Comparison of ENCODE assay signal across 1 cellular context in genomic region chr20:38601216-38602184, GRCh38.
TF ChIP-seq lines count a peak whose summit lies in the region.

TSS of gene ARHGAP40 (plus strand) at chr20:38601809.

TF ChIP-seq in IMR-90, 13 proteins besides CTCF, POLR2A, EP300 and RAD21 (continued from another document):
- TF ChIP-seq, protein P1, sequence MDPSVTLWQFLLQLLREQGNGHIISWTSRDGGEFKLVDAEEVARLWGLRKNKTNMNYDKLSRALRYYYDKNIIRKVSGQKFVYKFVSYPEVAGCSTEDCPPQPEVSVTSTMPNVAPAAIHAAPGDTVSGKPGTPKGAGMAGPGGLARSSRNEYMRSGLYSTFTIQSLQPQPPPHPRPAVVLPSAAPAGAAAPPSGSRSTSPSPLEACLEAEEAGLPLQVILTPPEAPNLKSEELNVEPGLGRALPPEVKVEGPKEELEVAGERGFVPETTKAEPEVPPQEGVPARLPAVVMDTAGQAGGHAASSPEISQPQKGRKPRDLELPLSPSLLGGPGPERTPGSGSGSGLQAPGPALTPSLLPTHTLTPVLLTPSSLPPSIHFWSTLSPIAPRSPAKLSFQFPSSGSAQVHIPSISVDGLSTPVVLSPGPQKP (IDR thresholded peaks at IDR 0.05; ENCODE audit: borderline replicate concordance, low read depth, low read length): no peak
- TF ChIP-seq CEBPB (IDR thresholded peaks at IDR 0.05; ENCODE audit: low read depth, low read length) (no peak), NFE2L2 (IDR thresholded peaks at IDR 0.05; ENCODE audit: low read depth, low read length) (no peak), BHLHE40 (IDR thresholded peaks at IDR 0.05; ENCODE audit: low read depth, low read length) (no peak), RCOR1 (IDR thresholded peaks at IDR 0.05; ENCODE audit: insufficient replicate concordance, low read length) (no peak)
